1 cellular context compared by ENCODE assay signal in the genomic region with DNA sequence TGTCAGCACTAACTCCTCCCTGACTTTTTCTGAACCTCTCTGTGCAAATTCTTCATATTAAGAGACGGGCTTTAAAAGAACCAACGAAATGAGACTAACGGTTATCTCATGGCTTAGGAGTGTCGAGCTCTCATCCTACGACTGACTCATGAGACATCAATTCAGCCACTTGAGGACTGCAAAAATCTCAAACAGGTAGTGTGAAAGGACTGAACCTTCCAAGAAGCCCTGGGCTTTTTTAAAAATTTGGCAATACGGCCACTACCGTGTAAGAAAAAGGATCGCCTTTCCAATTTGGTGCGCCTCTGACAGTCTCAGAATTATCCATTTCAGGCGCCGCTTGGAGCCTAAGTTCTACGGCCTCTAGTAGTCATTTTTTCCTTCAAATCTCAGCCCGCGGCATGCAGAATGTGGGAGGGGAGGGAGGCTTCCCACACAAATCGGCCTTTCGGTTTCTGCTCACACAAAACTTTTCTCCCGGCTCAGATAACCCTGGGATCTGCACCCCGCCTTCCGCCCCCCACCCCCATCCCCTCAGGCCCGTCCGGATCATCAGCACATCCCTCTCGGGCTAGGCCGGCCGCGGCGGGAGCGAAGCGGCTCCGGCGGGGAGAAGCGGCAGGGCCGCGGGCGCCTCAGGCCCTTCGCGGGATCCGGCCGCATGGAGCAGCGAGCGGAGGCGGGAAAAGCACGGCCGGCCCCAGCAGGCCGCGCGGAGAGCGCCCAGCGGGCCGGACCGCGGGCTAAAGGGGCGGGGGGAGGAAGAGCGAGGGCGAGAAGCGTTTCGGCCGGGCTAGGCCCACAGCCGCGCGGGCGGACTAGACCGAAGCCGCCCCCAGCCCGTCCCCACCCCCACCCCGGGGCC.
TF ChIP-seq lines count a peak whose summit lies in the region.

No MANE protein-coding gene starts in this region.

TF ChIP-seq in WTC11, 78 proteins besides CTCF, POLR2A, EP300 and RAD21 (continued from another document):
- no peak for TF ChIP-seq SMAD4 (CRISPR knock-in tag; IDR thresholded peaks at IDR 0.05)
- TF ChIP-seq, protein P1, sequence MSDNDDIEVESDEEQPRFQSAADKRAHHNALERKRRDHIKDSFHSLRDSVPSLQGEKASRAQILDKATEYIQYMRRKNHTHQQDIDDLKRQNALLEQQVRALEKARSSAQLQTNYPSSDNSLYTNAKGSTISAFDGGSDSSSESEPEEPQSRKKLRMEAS (CRISPR knock-in tag; IDR thresholded peaks at IDR 0.05): peak; percentile 29; the same call in 1 of the 2 replicates
